In genomic region chr22:42177891-42178336, GRCh38 we compare ENCODE assay signal across 14 cellular contexts. TPM values are rescaled to one million over a fixed set of nuclear protein-coding genes. Genes with fewer than 3 reads are reported as not detected.
A peak's percentile ranks its signal among the peaks of the same experiment; 100 is the strongest.
DNase-seq lines count a peak whose midpoint lies in the region; ATAC-seq lines count a peak whose summit lies in the region.
"Had no signal": no experiment of that assay in that cellular context is flagged by ENCODE, and none has a peak within 500 bp of the region (broad histone marks: within the 10 kb centered on the region; RNA-seq: fewer than 3 reads in every experiment).

No MANE protein-coding gene starts in this region.

- CTCF ChIA-PET in activated CD8-positive, alpha-beta memory T cell treated with anti-CD3 and anti-CD28 coated beads, Interleukin-2, amount 10 ng/mL, durations not matched to agents 7 days and 5 days (lab: Charles Lee): interaction anchor here (0.7 kb wide), 1 partner anchor 39 kb away, joined by 3 read pairs; no protein-coding TSS in a partner anchor

- no peak overlapping the region for H3K4me3 Mint-ChIP-seq in activated CD8-positive, alpha-beta memory T cell treated with anti-CD3 and anti-CD28 coated beads, Interleukin-2, amount 10 ng/mL, durations not matched to agents 7 days and 5 days
- H3K4me3 Mint-ChIP-seq in T-helper 17 cell: peak overlapping the region; percentile 63
- no peak overlapping the region for H3K4me3 Mint-ChIP-seq in stimulated activated naive B cell treated with anti-CD40 and anti-IgM and Interleukin-4, amounts not matched to agents 10 μg/mL and 1 μg/mL and 100 μg/mL, for 72 hours
- H3K4me3 Mint-ChIP-seq: naive B cell had no signal

- DNase-seq in activated CD8-positive, alpha-beta memory T cell treated with anti-CD3 and anti-CD28 coated beads, Interleukin-2, amount 10 ng/mL, durations not matched to agents 7 days and 5 days: no peak
- DNase-seq in activated CD8-positive, alpha-beta memory T cell treated with anti-CD3 and anti-CD28 coated beads, Interleukin-2, amount 50 U/mL, for 48 hours: no peak
- DNase-seq in T-helper 17 cell (no peak), kidney tubule cell (ENCODE audit: low spot score) (peak; percentile 92), DMS153 (lab: John Stamatoyannopoulos, UW) (no peak), LoVo (ENCODE audit: low spot score) (no peak)
- DNase-seq in stimulated activated naive B cell treated with anti-CD40 and anti-IgM and Interleukin-4, amounts not matched to agents 10 μg/mL and 1 μg/mL and 100 μg/mL, for 72 hours: no peak
- DNase-seq: anterior cingulate cortex; naive B cell; NCI-H187 treated with DMSO at 0.1 percent for 48 hours; NCI-H510A treated with DMSO at 0.1 percent for 48 hours; stimulated activated CD4-positive, alpha-beta T cell treated with anti-CD3 and anti-CD28 coated beads, Interleukin-12 subunit alpha, Interleukin-12 subunit beta, amount 100 ng/mL, for 4 hours; WERI-Rb-1 had no signal

- no peaks in the 10 kb centered on the region for H3K9me3 Mint-ChIP-seq in activated CD8-positive, alpha-beta memory T cell treated with anti-CD3 and anti-CD28 coated beads, Interleukin-2, amount 10 ng/mL, durations not matched to agents 7 days and 5 days (ENCODE audit: low read depth)
- H3K9me3 Mint-ChIP-seq in stimulated activated naive B cell treated with anti-CD40 and anti-IgM and Interleukin-4, amounts not matched to agents 10 μg/mL and 1 μg/mL and 100 μg/mL, for 72 hours: no peaks in the 10 kb centered on the region
- H3K9me3 Mint-ChIP-seq: naive B cell had no signal

- H3K4me1 Mint-ChIP-seq in activated CD8-positive, alpha-beta memory T cell treated with anti-CD3 and anti-CD28 coated beads, Interleukin-2, amount 10 ng/mL, durations not matched to agents 7 days and 5 days: peaks cover 73% of the 10 kb centered on the region
- H3K4me1 Mint-ChIP-seq in T-helper 17 cell: peaks cover 53% of the 10 kb centered on the region
- peaks cover 20 to 41% of the 10 kb centered on the region in 2 donors for H3K4me1 Mint-ChIP-seq in stimulated activated naive B cell treated with anti-CD40 and anti-IgM and Interleukin-4, amounts not matched to agents 10 μg/mL and 1 μg/mL and 100 μg/mL, for 72 hours

- H3K27ac Mint-ChIP-seq in activated CD8-positive, alpha-beta memory T cell treated with anti-CD3 and anti-CD28 coated beads, Interleukin-2, amount 10 ng/mL, durations not matched to agents 7 days and 5 days: peak overlapping the region; percentile 42
- peak overlapping the region; percentile 90 for H3K27ac Mint-ChIP-seq in T-helper 17 cell
- peak overlapping the region; percentile 72 for H3K27ac Mint-ChIP-seq in stimulated activated naive B cell treated with anti-CD40 and anti-IgM and Interleukin-4, amounts not matched to agents 10 μg/mL and 1 μg/mL and 100 μg/mL, for 72 hours

- H3K36me3 Mint-ChIP-seq in activated CD8-positive, alpha-beta memory T cell treated with anti-CD3 and anti-CD28 coated beads, Interleukin-2, amount 10 ng/mL, durations not matched to agents 7 days and 5 days: peaks cover 24% of the 10 kb centered on the region
- peaks cover 3% of the 10 kb centered on the region for H3K36me3 Mint-ChIP-seq in T-helper 17 cell (ENCODE audit: low read depth)
- H3K36me3 Mint-ChIP-seq in stimulated activated naive B cell treated with anti-CD40 and anti-IgM and Interleukin-4, amounts not matched to agents 10 μg/mL and 1 μg/mL and 100 μg/mL, for 72 hours: peaks cover 17 to 37% of the 10 kb centered on the region in 2 donors

- H3K27me3 Mint-ChIP-seq in activated CD8-positive, alpha-beta memory T cell treated with anti-CD3 and anti-CD28 coated beads, Interleukin-2, amount 10 ng/mL, durations not matched to agents 7 days and 5 days: no peaks in the 10 kb centered on the region
- H3K27me3 Mint-ChIP-seq in T-helper 17 cell: no peaks in the 10 kb centered on the region
- H3K27me3 Mint-ChIP-seq in stimulated activated naive B cell treated with anti-CD40 and anti-IgM and Interleukin-4, amounts not matched to agents 10 μg/mL and 1 μg/mL and 100 μg/mL, for 72 hours: no peaks in the 10 kb centered on the region
- H3K27me3 Mint-ChIP-seq: naive B cell had no signal

- ATAC-seq in activated CD8-positive, alpha-beta memory T cell treated with anti-CD3 and anti-CD28 coated beads, Interleukin-2, amount 10 ng/mL, durations not matched to agents 7 days and 5 days: no peak
- no peak for ATAC-seq in T-helper 17 cell
- ATAC-seq in stimulated activated naive B cell treated with anti-CD40 and anti-IgM and Interleukin-4, amounts not matched to agents 10 μg/mL and 1 μg/mL and 100 μg/mL, for 72 hours (replicated peaks): no peak
- no peak for ATAC-seq in GM18520 (IDR thresholded peaks at IDR 0.05; ENCODE audit: unreplicated experiment)

- no peaks in the 10 kb centered on the region for H3K9me3 ChIP-seq in T-helper 17 cell (ENCODE audit: control insufficient read depth, low read length, poor library complexity, severe bottlenecking)

RNA-seq across cellular contexts. Expression of gene CYP2D6, which starts 47.3 kb away (rescaled TPM):
- total RNA-seq in activated CD8-positive, alpha-beta memory T cell treated with anti-CD3 and anti-CD28 coated beads, Interleukin-2, amount 10 ng/mL, durations not matched to agents 7 days and 5 days: 1 to 10 TPM; 2.3 to 2.5 TPM
- 1 to 10 TPM; 5.9 to 9.6 TPM for total RNA-seq in T-helper 17 cell
